8 cellular contexts compared by ENCODE assay signal in genomic region chr6:73471686-73472290, GRCh38. TPM values are rescaled to one million over a fixed set of nuclear protein-coding genes. Genes with fewer than 3 reads are reported as not detected.
DNase-seq lines count a peak whose midpoint lies in the region; ATAC-seq and TF ChIP-seq lines count a peak whose summit lies in the region.

No MANE protein-coding gene starts in this region.

- POLR2A ChIA-PET in HEK293T (lab: Yijun Ruan, JAX): interaction anchor here (1.3 kb wide), 1 partner anchor 10 kb away, joined by 14 read pairs; the partner anchor contains the start of gene MTO1

- peak; percentile 71 for DNase-seq in GM12865 (ENCODE audit: low read depth)
- no peak for DNase-seq in activated T-helper 1 cell treated with anti-CD3 and anti-CD28 coated beads, Interleukin-12 subunit alpha, Interleukin-12 subunit beta, Interleukin-2, Interleukin-4 antibody, amounts not matched to agents 30 ng/mL and 10 ng/mL and 1 ng/mL, durations not matched to agents 14 hours and 24 hours and 36 hours (ENCODE audit: low spot score)
- DNase-seq in HEK293T (ENCODE audit: extremely low spot score): no peak
- DNase-seq in stomach: no peak
- no peak for DNase-seq in NCI-H510A treated with DMSO at 0.1 percent for 48 hours (lab: John Stamatoyannopoulos, UW)
- no peak for DNase-seq in testis

- H3K27me3 ChIP-seq in stomach (no peaks in the 10 kb centered on the region), testis (no peaks in the 10 kb centered on the region)

- peaks cover 74 to 100% (median 100%) of the 10 kb centered on the region in 4 donors for H3K36me3 ChIP-seq in stomach
- no peaks in the 10 kb centered on the region for H3K36me3 ChIP-seq in testis (ENCODE audit: low read depth, missing control alignments)

- H3K27ac Mint-ChIP-seq in activated T-helper 1 cell treated with anti-CD3 and anti-CD28 coated beads, Interleukin-12 subunit alpha, Interleukin-12 subunit beta, Interleukin-2, Interleukin-4 antibody, amounts not matched to agents 30 ng/mL and 10 ng/mL and 1 ng/mL, durations not matched to agents 14 hours and 24 hours and 36 hours: peak overlapping the region; percentile 66

- H3K36me3 Mint-ChIP-seq in activated T-helper 1 cell treated with anti-CD3 and anti-CD28 coated beads, Interleukin-12 subunit alpha, Interleukin-12 subunit beta, Interleukin-2, Interleukin-4 antibody, amounts not matched to agents 30 ng/mL and 10 ng/mL and 1 ng/mL, durations not matched to agents 14 hours and 24 hours and 36 hours (ENCODE audit: low read depth): peaks cover 35% of the 10 kb centered on the region

- H3K4me3 Mint-ChIP-seq in activated T-helper 1 cell treated with anti-CD3 and anti-CD28 coated beads, Interleukin-12 subunit alpha, Interleukin-12 subunit beta, Interleukin-2, Interleukin-4 antibody, amounts not matched to agents 30 ng/mL and 10 ng/mL and 1 ng/mL, durations not matched to agents 14 hours and 24 hours and 36 hours: peak overlapping the region; percentile 70

- H3K4me3 ChIP-seq in GM12865 (ENCODE audit: low read depth, low read length): peak overlapping the region; percentile 39
- H3K4me3 ChIP-seq in stomach: no peak overlapping the region
- H3K4me3 ChIP-seq in testis: no peak overlapping the region

- H3K4me1 Mint-ChIP-seq in activated T-helper 1 cell treated with anti-CD3 and anti-CD28 coated beads, Interleukin-12 subunit alpha, Interleukin-12 subunit beta, Interleukin-2, Interleukin-4 antibody, amounts not matched to agents 30 ng/mL and 10 ng/mL and 1 ng/mL, durations not matched to agents 14 hours and 24 hours and 36 hours (ENCODE audit: low read depth): peaks cover 22% of the 10 kb centered on the region

- no peak for TF ChIP-seq EP300 in stomach (IDR thresholded peaks at IDR 0.05)

- intact Hi-C loops in activated T-helper 1 cell treated with anti-CD3 and anti-CD28 coated beads, Interleukin-12 subunit alpha, Interleukin-12 subunit beta, Interleukin-2, Interleukin-4 antibody, amounts not matched to agents 30 ng/mL and 10 ng/mL and 1 ng/mL, durations not matched to agents 14 hours and 24 hours and 36 hours (cut with micrococcal nuclease): loop anchor here (1.0 kb wide), 1 partner anchor 10 kb away; the partner anchor contains the start of gene MTO1
- intact Hi-C loops in stomach (cut with DNase I; ENCODE audit: low total_unique reads): no loop called here
- intact Hi-C loops in testis (cut with DNase I; ENCODE audit: low total_unique reads): no loop called here

- no peak for TF ChIP-seq POLR2A in stomach (IDR thresholded peaks at IDR 0.05)
- TF ChIP-seq POLR2A in testis (IDR thresholded peaks at IDR 0.05): no peak

- H3K4me1 ChIP-seq in stomach: no peaks in the 10 kb centered on the region
- H3K4me1 ChIP-seq in testis: no peaks in the 10 kb centered on the region

- H3K27me3 Mint-ChIP-seq in activated T-helper 1 cell treated with anti-CD3 and anti-CD28 coated beads, Interleukin-12 subunit alpha, Interleukin-12 subunit beta, Interleukin-2, Interleukin-4 antibody, amounts not matched to agents 30 ng/mL and 10 ng/mL and 1 ng/mL, durations not matched to agents 14 hours and 24 hours and 36 hours (ENCODE audit: insufficient read depth): no peaks in the 10 kb centered on the region

- CTCF ChIA-PET in HEK293T (lab: Yijun Ruan, JAX): no interaction called here

- H3K9me3 Mint-ChIP-seq in activated T-helper 1 cell treated with anti-CD3 and anti-CD28 coated beads, Interleukin-12 subunit alpha, Interleukin-12 subunit beta, Interleukin-2, Interleukin-4 antibody, amounts not matched to agents 30 ng/mL and 10 ng/mL and 1 ng/mL, durations not matched to agents 14 hours and 24 hours and 36 hours: no peaks in the 10 kb centered on the region

- H3K27ac ChIP-seq in stomach (peak overlapping the region in 1 of 5 donors; percentile 39), testis (no peak overlapping the region)

- WGBS in stomach, 5 donors: 72 to 83% (median 77%) methylated on average over 2 of the region's 2 CpGs
- WGBS in testis, 2 donors: 78 to 88% methylated on average over 2 of the region's 2 CpGs

- ATAC-seq in GM19455 (IDR thresholded peaks at IDR 0.05; ENCODE audit: unreplicated experiment) (peak; percentile 94), HG03108 (IDR thresholded peaks at IDR 0.05; ENCODE audit: unreplicated experiment) (peak; percentile 95)

- TF ChIP-seq CTCF in GM12865 (IDR thresholded peaks at IDR 0.05; ENCODE audit: insufficient read depth, low read depth, low read length, missing control alignments) (no peak), stomach (IDR thresholded peaks at IDR 0.05) (no peak), testis (IDR thresholded peaks at IDR 0.05) (no peak)

- H3K9me3 ChIP-seq in stomach (no peaks in the 10 kb centered on the region), testis (no peaks in the 10 kb centered on the region)

TF ChIP-seq in HEK293T, 16 proteins besides CTCF, POLR2A, EP300 and RAD21:
- TF ChIP-seq BHLHE40 (IDR thresholded peaks at IDR 0.05; ENCODE audit: borderline replicate concordance) (no peak), FOXM1 (IDR thresholded peaks at IDR 0.05; ENCODE audit: borderline replicate concordance) (no peak), TARDBP (IDR thresholded peaks at IDR 0.05) (no peak), CTBP1 (IDR thresholded peaks at IDR 0.05; ENCODE audit: borderline replicate concordance) (no peak), ARNT (IDR thresholded peaks at IDR 0.05) (no peak), ZNF384 (IDR thresholded peaks at IDR 0.05) (no peak), PKNOX1 (IDR thresholded peaks at IDR 0.05) (no peak), FOXK2 (IDR thresholded peaks at IDR 0.05) (no peak), SUZ12 (IDR thresholded peaks at IDR 0.05) (no peak), SP1 (IDR thresholded peaks at IDR 0.05) (no peak), FOXA1 (IDR thresholded peaks at IDR 0.05) (no peak), NFRKB (IDR thresholded peaks at IDR 0.05) (no peak), ELF4 (IDR thresholded peaks at IDR 0.05) (no peak)

RNA-seq across cellular contexts. Expression of gene MTO1, which starts 10.3 kb away (rescaled TPM):
- total RNA-seq in activated T-helper 1 cell treated with anti-CD3 and anti-CD28 coated beads, Interleukin-12 subunit alpha, Interleukin-12 subunit beta, Interleukin-2, Interleukin-4 antibody, amounts not matched to agents 30 ng/mL and 10 ng/mL and 1 ng/mL, durations not matched to agents 14 hours and 24 hours and 36 hours: 33.3 and 45.8 TPM in 2 replicates
- total RNA-seq in stomach: 10 to 100 TPM in 4 of 5 donors, 1 to 10 TPM in 1; 3.2 to 53.7 (median 19.1) TPM
- 10 to 100 TPM in 1 of 3 donors, 1 to 10 TPM in 2; 7.8 to 11.6 (median 8.9) TPM for polyA plus RNA-seq in stomach
- total RNA-seq in testis: 10 to 100 TPM; 35.4 to 37.0 TPM
- polyA plus RNA-seq in testis (ENCODE audit: insufficient read depth, low read depth, low replicate concordance): 52.0 TPM

RNA-seq across cellular contexts. Expression of gene CGAS, which starts 19.7 kb away (rescaled TPM):
- 47.6 and 51.1 TPM in 2 replicates for total RNA-seq in activated T-helper 1 cell treated with anti-CD3 and anti-CD28 coated beads, Interleukin-12 subunit alpha, Interleukin-12 subunit beta, Interleukin-2, Interleukin-4 antibody, amounts not matched to agents 30 ng/mL and 10 ng/mL and 1 ng/mL, durations not matched to agents 14 hours and 24 hours and 36 hours
- total RNA-seq in stomach: 1 to 10 TPM in 4 of 5 donors, not detected in 1; 1.7 to 8.1 (median 3.9) TPM
- polyA plus RNA-seq in stomach: 1 to 10 TPM; 1.8 to 4.3 (median 2.1) TPM
- 1 to 10 TPM; 1.9 to 2.4 TPM for total RNA-seq in testis
- polyA plus RNA-seq in testis (ENCODE audit: insufficient read depth, low read depth, low replicate concordance): 0.58 TPM

RNA-seq across cellular contexts. Expression of gene EEF1A1, which starts 49.0 kb away (rescaled TPM):
- total RNA-seq in activated T-helper 1 cell treated with anti-CD3 and anti-CD28 coated beads, Interleukin-12 subunit alpha, Interleukin-12 subunit beta, Interleukin-2, Interleukin-4 antibody, amounts not matched to agents 30 ng/mL and 10 ng/mL and 1 ng/mL, durations not matched to agents 14 hours and 24 hours and 36 hours: 8,439 and 8,694 TPM in 2 replicates
- total RNA-seq in stomach (over 10,000 TPM in 1 of 5 donors, 1,000 to 10,000 TPM in 4; 3,004 to 19,399 (median 6,187) TPM), testis (1,000 to 10,000 TPM; 2,869 to 5,046 TPM)
- polyA plus RNA-seq in stomach (over 10,000 TPM in 2 of 3 donors, 1,000 to 10,000 TPM in 1; 8,307 to 12,295 (median 10,016) TPM), testis (ENCODE audit: insufficient read depth, low read depth, low replicate concordance) (5,086 TPM)
